ENCODE assay signal across 7 cellular contexts in the genomic region with DNA sequence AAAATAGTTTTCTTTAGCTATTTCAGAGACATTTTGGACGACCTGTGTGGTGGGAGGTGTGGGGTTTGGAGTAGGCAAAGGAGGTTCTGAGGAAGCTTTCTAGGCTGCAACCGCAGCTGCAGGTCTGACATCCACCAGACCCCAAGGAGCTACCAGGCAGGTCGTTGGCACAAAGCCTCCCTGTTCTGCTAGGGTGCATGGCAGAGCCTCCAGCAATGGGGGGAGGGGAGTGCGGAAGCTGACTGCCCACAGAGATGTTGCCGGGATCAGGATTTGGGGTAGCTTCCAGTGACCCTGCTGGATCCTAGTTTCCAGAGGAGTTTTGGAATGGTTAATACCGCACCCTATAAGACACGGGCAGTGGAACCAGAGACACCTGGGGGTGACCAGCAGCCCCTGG. TPM values are rescaled to one million over a fixed set of nuclear protein-coding genes. Genes with fewer than 3 reads are reported as not detected.
DNase-seq lines count a peak whose midpoint lies in the region; ATAC-seq and TF ChIP-seq lines count a peak whose summit lies in the region.

No MANE protein-coding gene starts in this region.

- H3K4me3 ChIP-seq in HAP-1: peak overlapping the region; percentile 45
- H3K4me3 ChIP-seq in WI38 (ENCODE audit: low read depth, low read length): peak overlapping the region; percentile 81
- H3K4me3 ChIP-seq in skeletal muscle tissue (ENCODE audit: low read length in 3 of 3): peak overlapping the region; percentile 22 to 62 (median 51)

- DNase-seq in HAP-1 (ENCODE audit: low spot score in 2 of 2): no peak
- DNase-seq in left ventricle myocardium superior: peak; percentile 69
- DNase-seq in activated CD8-positive, alpha-beta memory T cell treated with anti-CD3 and anti-CD28 coated beads, Interleukin-2, amount 50 U/mL, for 4 hours: no peak
- no peak for DNase-seq in kidney glomerular epithelial cell (lab: John Stamatoyannopoulos, UW)
- no peak for DNase-seq in NCI-H1436 treated with DMSO at 0.1 percent for 48 hours (lab: John Stamatoyannopoulos, UW)

- peak; percentile 66 for ATAC-seq in left ventricle myocardium superior

- H3K36me3 ChIP-seq in HAP-1 (replicated peaks) (no peaks in the 10 kb centered on the region; the same call in 1 of the 2 replicates), skeletal muscle tissue (ENCODE audit: control insufficient read depth in 3 of 3, insufficient read depth in 3 of 3, low read length in 3 of 3) (no peaks in the 10 kb centered on the region)

- H3K9me3 ChIP-seq in HAP-1: no peaks in the 10 kb centered on the region
- no peaks in the 10 kb centered on the region for H3K9me3 ChIP-seq in skeletal muscle tissue (ENCODE audit: control insufficient read depth in 3 of 3, low read length in 3 of 3)

- intact Hi-C loops in left ventricle myocardium superior (cut with micrococcal nuclease): no loop called here

- in situ Hi-C loops in HAP-1 (cut with MboI; ENCODE audit: low sequenced_read_pairs): loop anchor here (5.0 kb wide), 1 partner anchor 73 kb away; no protein-coding TSS in a partner anchor

- H3K27ac ChIP-seq in skeletal muscle tissue (ENCODE audit: low read depth, low read length): no peak overlapping the region

- H3K4me1 ChIP-seq in HAP-1 (peaks cover 8% of the 10 kb centered on the region), skeletal muscle tissue (ENCODE audit: control insufficient read depth in 3 of 3, insufficient read depth in 3 of 3, low read length in 3 of 3) (peaks cover 9 to 12% (median 10%) of the 10 kb centered on the region in 3 donors)

- H3K9ac ChIP-seq in skeletal muscle tissue (ENCODE audit: low read depth in 1 of 3, low read length in 3 of 3): no peak overlapping the region

- no peaks in the 10 kb centered on the region for H3K27me3 ChIP-seq in HAP-1 (ENCODE audit: low read depth)
- H3K27me3 ChIP-seq in skeletal muscle tissue (ENCODE audit: control insufficient read depth in 3 of 3, insufficient read depth in 3 of 3, low read length in 3 of 3): peaks cover 20 to 42% (median 38%) of the 10 kb centered on the region in 3 donors

- TF ChIP-seq CTCF in WI38 (IDR thresholded peaks at IDR 0.05; ENCODE audit: low read depth, low read length): no peak

RNA-seq across cellular contexts. Expression of gene RAP1GAP2, which starts 58.4 kb away (rescaled TPM):
- 48.9 TPM for total RNA-seq in left ventricle myocardium superior
- 2.1 TPM for total RNA-seq in skeletal muscle tissue

Comparison
In these comparisons a context has a peak if more than half of its experiments do, and no peak if none do; other contexts are left out.
1. RNA of gene RAP1GAP2, which starts 58.4 kb away (total RNA-seq): 48.9 TPM in left ventricle myocardium superior (single experiment); 2.1 TPM in skeletal muscle tissue (single experiment); every median in the first group is over 10 times any median in the second.
2. Peak in every context shown above with its lines, with median percentiles within 50 percentile points of each other: H3K4me3 ChIP-seq.